In the genomic region with DNA sequence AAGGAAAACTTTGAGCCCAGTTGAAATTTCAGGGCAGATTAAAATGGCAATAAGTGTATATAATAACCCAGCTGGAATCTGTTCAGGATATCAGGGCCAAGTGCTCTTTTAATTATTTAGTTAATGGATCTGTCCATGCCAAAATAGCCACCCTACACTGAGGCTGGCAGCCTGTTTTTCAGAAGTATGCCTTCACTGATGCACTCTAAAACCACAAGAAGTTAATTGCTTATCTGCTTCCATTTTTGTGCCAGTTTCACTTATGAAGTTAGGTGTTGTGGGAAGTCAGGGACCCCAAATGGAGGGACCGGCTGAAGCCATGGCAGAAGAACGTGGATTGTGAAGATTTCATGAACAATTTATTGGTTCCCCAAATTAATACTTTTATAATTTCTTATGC, we compare ENCODE assay signal across 19 cellular contexts.
"Had no signal": no experiment of that assay in that cellular context is flagged by ENCODE, and none has a peak within 500 bp of the region (broad histone marks: within the 10 kb centered on the region; RNA-seq: fewer than 3 reads in every experiment).

No MANE protein-coding gene starts in this region.

- H3K27me3 ChIP-seq: breast epithelium, foreskin keratinocyte, ovary, stomach, testis, upper lobe of left lung had no signal

- H3K9me3 ChIP-seq: breast epithelium, ovary, testis, upper lobe of left lung had no signal

- H3K4me1 ChIP-seq: breast epithelium, foreskin keratinocyte, left ventricle myocardium inferior, stomach, testis, upper lobe of left lung had no signal

- H3K4me3 Mint-ChIP-seq: activated CD4-positive, alpha-beta memory T cell treated with anti-CD3 and anti-CD28 coated beads for 36 hours; activated CD8-positive, alpha-beta memory T cell treated with anti-CD3 and anti-CD28 coated beads, Interleukin-2, amount 10 ng/mL, durations not matched to agents 7 days and 5 days; activated naive CD4-positive, alpha-beta T cell treated with anti-CD3 and anti-CD28 coated beads for 36 hours; activated naive CD8-positive, alpha-beta T cell treated with anti-CD3 and anti-CD28 coated beads, Interleukin-2, amount 50 U/mL, for 24 hours; effector memory CD8-positive, alpha-beta T cell; naive B cell had no signal

- H3K27me3 Mint-ChIP-seq: activated CD4-positive, alpha-beta memory T cell treated with anti-CD3 and anti-CD28 coated beads for 36 hours; activated CD8-positive, alpha-beta memory T cell treated with anti-CD3 and anti-CD28 coated beads, Interleukin-2, amount 10 ng/mL, durations not matched to agents 7 days and 5 days; activated naive CD8-positive, alpha-beta T cell treated with anti-CD3 and anti-CD28 coated beads, Interleukin-2, amount 50 U/mL, for 24 hours; effector memory CD8-positive, alpha-beta T cell; naive B cell had no signal

- H3K27ac ChIP-seq: breast epithelium, foreskin keratinocyte, left ventricle myocardium inferior, ovary, stomach, testis, upper lobe of left lung had no signal

- H3K4me3 ChIP-seq: breast epithelium, left ventricle myocardium inferior, ovary, stomach, testis, upper lobe of left lung had no signal

- DNase-seq: activated CD4-positive, alpha-beta memory T cell treated with anti-CD3 and anti-CD28 coated beads for 36 hours; activated CD8-positive, alpha-beta memory T cell treated with anti-CD3 and anti-CD28 coated beads, Interleukin-2, amount 10 ng/mL, durations not matched to agents 7 days and 5 days; activated naive CD4-positive, alpha-beta T cell treated with anti-CD3 and anti-CD28 coated beads for 36 hours; activated naive CD8-positive, alpha-beta T cell treated with anti-CD3 and anti-CD28 coated beads, Interleukin-2, amount 50 U/mL, for 24 hours; activated T-cell treated with anti-CD3 and anti-CD28 coated beads, Interleukin-2, amount 50 U/mL, for 1 hour; aorta; cerebellar nuclear complex; effector memory CD8-positive, alpha-beta T cell; foreskin keratinocyte; glutamatergic neuron; left ventricle myocardium inferior; naive B cell; ovary; stimulated activated CD4-positive, alpha-beta T cell treated with anti-CD3 and anti-CD28 coated beads, Interleukin-1b, Interleukin-23, amount 100 ng/mL, for 48 hours; stomach; testis; upper lobe of left lung had no signal

- ATAC-seq: activated CD8-positive, alpha-beta memory T cell treated with anti-CD3 and anti-CD28 coated beads, Interleukin-2, amount 10 ng/mL, durations not matched to agents 7 days and 5 days; activated naive CD8-positive, alpha-beta T cell treated with anti-CD3 and anti-CD28 coated beads, Interleukin-2, amount 50 U/mL, for 24 hours; effector memory CD8-positive, alpha-beta T cell; foreskin keratinocyte had no signal

- H3K36me3 ChIP-seq: breast epithelium, left ventricle myocardium inferior, ovary, stomach, upper lobe of left lung had no signal

- H3K27ac Mint-ChIP-seq: activated CD4-positive, alpha-beta memory T cell treated with anti-CD3 and anti-CD28 coated beads for 36 hours; activated CD8-positive, alpha-beta memory T cell treated with anti-CD3 and anti-CD28 coated beads, Interleukin-2, amount 10 ng/mL, durations not matched to agents 7 days and 5 days; activated naive CD4-positive, alpha-beta T cell treated with anti-CD3 and anti-CD28 coated beads for 36 hours; activated naive CD8-positive, alpha-beta T cell treated with anti-CD3 and anti-CD28 coated beads, Interleukin-2, amount 50 U/mL, for 24 hours; activated T-helper 2 cell treated with anti-CD3 and anti-CD28 coated beads, Interferon-gamma antibody, Interleukin-2, Interleukin-4, amounts not matched to agents 10 μg/mL and 5 μg/mL and 100 μg/mL, durations not matched to agents 14 hours and 24 hours and 36 hours; effector memory CD8-positive, alpha-beta T cell; naive B cell had no signal

- H3K4me1 Mint-ChIP-seq: activated CD8-positive, alpha-beta memory T cell treated with anti-CD3 and anti-CD28 coated beads, Interleukin-2, amount 10 ng/mL, durations not matched to agents 7 days and 5 days; activated naive CD8-positive, alpha-beta T cell treated with anti-CD3 and anti-CD28 coated beads, Interleukin-2, amount 50 U/mL, for 24 hours; naive B cell had no signal
